In the genomic region with DNA sequence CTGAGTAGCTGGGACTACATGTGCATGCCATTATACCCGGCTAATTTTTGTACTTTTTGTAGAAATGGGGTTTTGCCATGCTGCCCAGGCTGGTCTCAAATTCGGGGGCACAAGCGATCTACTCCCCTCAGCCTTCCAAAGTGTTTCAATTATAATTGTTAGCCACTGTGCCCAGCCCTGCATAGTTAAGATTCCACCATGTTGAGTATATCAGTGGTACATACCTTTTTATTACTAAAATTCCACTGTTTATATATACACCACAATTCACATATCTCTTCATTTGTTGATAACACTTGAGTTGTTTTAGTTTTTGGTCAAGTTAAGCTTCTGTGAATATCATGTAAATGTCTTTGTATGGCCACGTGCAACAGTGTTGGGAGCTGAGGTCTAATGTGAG, we compare ENCODE assay signal across 32 cellular contexts.
"Had no signal": no experiment of that assay in that cellular context is flagged by ENCODE, and none has a peak within 500 bp of the region (broad histone marks: within the 10 kb centered on the region; RNA-seq: fewer than 3 reads in every experiment).

No MANE protein-coding gene starts in this region.

- H3K27ac ChIP-seq: cardiac muscle cell, Peyer's patch, WERI-Rb-1 had no signal

- ATAC-seq: activated CD8-positive, alpha-beta memory T cell treated with anti-CD3 and anti-CD28 coated beads, Interleukin-2, amount 10 ng/mL, durations not matched to agents 7 days and 5 days; activated naive CD8-positive, alpha-beta T cell treated with anti-CD3 and anti-CD28 coated beads, Interleukin-2, amount 50 U/mL, for 24 hours; PC-3 had no signal

- H3K4me1 ChIP-seq: Peyer's patch had no signal

- H3K9me3 ChIP-seq: Peyer's patch had no signal

- H3K4me3 ChIP-seq: cardiac muscle cell, Peyer's patch had no signal

- DNase-seq: activated CD4-positive, alpha-beta memory T cell treated with anti-CD3 and anti-CD28 coated beads, Interleukin-2, amount 10 ng/mL, durations not matched to agents 7 days and 5 days; activated CD4-positive, alpha-beta T cell treated with anti-CD3 and anti-CD28 coated beads for 1 hour; activated CD4-positive, alpha-beta T cell treated with anti-CD3 and anti-CD28 coated beads for 48 hours; activated CD4-positive, CD25-positive, alpha-beta regulatory T cell; activated CD8-positive, alpha-beta memory T cell treated with anti-CD3 and anti-CD28 coated beads for 24 hours; activated CD8-positive, alpha-beta memory T cell treated with anti-CD3 and anti-CD28 coated beads, Interleukin-2, amount 10 ng/mL, durations not matched to agents 7 days and 5 days; activated CD8-positive, alpha-beta memory T cell treated with anti-CD3 and anti-CD28 coated beads, Interleukin-2, amount 50 U/mL, for 48 hours; activated effector memory CD4-positive, alpha-beta T cell treated with Interleukin-2 at 50 U/mL for 16 hours; activated naive CD4-positive, alpha-beta T cell treated with anti-CD3 and anti-CD28 coated beads, Interleukin-2, amount 10 ng/mL, durations not matched to agents 7 days and 5 days; activated naive CD8-positive, alpha-beta T cell treated with anti-CD3 and anti-CD28 coated beads, Interleukin-2, amount 50 U/mL, for 24 hours; activated T-cell treated with anti-CD3 and anti-CD28 coated beads, Interleukin-2, amount 50 U/mL, for 48 hours; amniotic stem cell; aorta; Kasumi-1; KG1; MM.1S; MV-4-11; NCI-H1092; NCI-H1436 treated with DMSO at 0.1 percent for 48 hours; NCI-H187; NCI-H2029 treated with DMSO at 0.1 percent for 48 hours; NCI-H345; NCI-H524 treated with DMSO at 0.1 percent for 48 hours; NCI-H748 treated with DMSO at 0.1 percent for 48 hours; NK-92 treated with Interleukin-12 subunit alpha and Interleukin-12 subunit beta, amount 100 ng/mL, for 24 hours; PC-3; Peyer's patch; RPMI8226; SHP77 treated with DMSO at 0.1 percent for 48 hours; T1000; WERI-Rb-1 had no signal

- H3K36me3 ChIP-seq: cardiac muscle cell, Peyer's patch, WERI-Rb-1 had no signal

- H3K27me3 ChIP-seq: cardiac muscle cell, Peyer's patch had no signal
